ENCODE assay signal across 13 cellular contexts in genomic region chr18:50816767-50817166, GRCh38. TPM values are rescaled to one million over a fixed set of nuclear protein-coding genes. Genes with fewer than 3 reads are reported as not detected.
DNase-seq lines count a peak whose midpoint lies in the region; ATAC-seq and TF ChIP-seq lines count a peak whose summit lies in the region.
"Had no signal": no experiment of that assay in that cellular context is flagged by ENCODE, and none has a peak within 500 bp of the region (broad histone marks: within the 10 kb centered on the region; RNA-seq: fewer than 3 reads in every experiment).

No MANE protein-coding gene starts in this region.

- H2BK5ac ChIP-seq in mesenchymal stem cell (ENCODE audit: low read depth, low read length, poor library complexity, severe bottlenecking), result no peak overlapping the region

- 92% methylated on average over 3 of the region's 4 CpGs for WGBS in mesenchymal stem cell

- H3K9me3 ChIP-seq in mesenchymal stem cell (ENCODE audit: control insufficient read depth, low read length), result no peaks in the 10 kb centered on the region
- H3K9me3 ChIP-seq in CD4-positive, alpha-beta T cell (ENCODE audit: control insufficient read depth, low read length), result no peaks in the 10 kb centered on the region

- H3K9me3 Mint-ChIP-seq in activated B cell treated with CpG ODN at 0.5 μM for 24 hours, result no peaks in the 10 kb centered on the region
- H3K9me3 Mint-ChIP-seq in CD4-positive, alpha-beta T cell, result no peaks in the 10 kb centered on the region
- H3K9me3 Mint-ChIP-seq: activated CD4-positive, alpha-beta T cell treated with anti-CD3 and anti-CD28 coated beads, Interleukin-2, amount 10 ng/mL, durations not matched to agents 24 days and 14 days; activated T-helper 17 cell treated with anti-CD3 and anti-CD28 coated beads, Interleukin-2, amount 50 U/mL, for 72 hours; IgD-negative memory B cell; immature natural killer cell had no signal

- H3K4ac ChIP-seq in mesenchymal stem cell (ENCODE audit: low read depth in 1 of 2, low read length in 2 of 2), result no peak overlapping the region

- H3K14ac ChIP-seq in mesenchymal stem cell (ENCODE audit: low read length in 2 of 2), result no peak overlapping the region

- H3K4me1 Mint-ChIP-seq in activated B cell treated with CpG ODN at 0.5 μM for 24 hours, result peaks cover 47% of the 10 kb centered on the region
- H3K4me1 Mint-ChIP-seq in CD4-positive, alpha-beta T cell (ENCODE audit: low read depth), result no peaks in the 10 kb centered on the region
- H3K4me1 Mint-ChIP-seq: activated CD4-positive, alpha-beta T cell treated with anti-CD3 and anti-CD28 coated beads, Interleukin-2, amount 10 ng/mL, durations not matched to agents 24 days and 14 days; activated T-helper 17 cell treated with anti-CD3 and anti-CD28 coated beads, Interleukin-2, amount 50 U/mL, for 72 hours; immature natural killer cell had no signal

- H3K4me3 ChIP-seq in H7 (ENCODE audit: insufficient read depth, low read depth, low read length) (no peak overlapping the region), mesenchymal stem cell (ENCODE audit: insufficient read depth in 1 of 2, low read depth in 1 of 2, low read length in 2 of 2) (no peak overlapping the region)

- no peak overlapping the region for H2BK120ac ChIP-seq in mesenchymal stem cell (ENCODE audit: low read depth, low read length)

- H3K27ac ChIP-seq in mesenchymal stem cell (ENCODE audit: low read length, poor library complexity, severe bottlenecking), result peak overlapping the region; percentile 60
- H3K27ac ChIP-seq in CD4-positive, alpha-beta T cell (ENCODE audit: low read depth, low read length), result no peak overlapping the region

- no peak overlapping the region for H3K23ac ChIP-seq in mesenchymal stem cell (ENCODE audit: low read length in 2 of 2)

- peak overlapping the region; percentile 36 for H3K4me3 Mint-ChIP-seq in activated B cell treated with CpG ODN at 0.5 μM for 24 hours
- H3K4me3 Mint-ChIP-seq in CD4-positive, alpha-beta T cell, result no peak overlapping the region
- H3K4me3 Mint-ChIP-seq: activated CD4-positive, alpha-beta T cell treated with anti-CD3 and anti-CD28 coated beads, Interleukin-2, amount 10 ng/mL, durations not matched to agents 24 days and 14 days; activated T-helper 17 cell treated with anti-CD3 and anti-CD28 coated beads, Interleukin-2, amount 50 U/mL, for 72 hours; immature natural killer cell had no signal

- H4K8ac ChIP-seq in mesenchymal stem cell (ENCODE audit: low read length), result no peak overlapping the region

- CTCF ChIA-PET in activated B cell treated with CpG ODN at 0.5 μM for 24 hours (lab: Charles Lee), result interaction anchor here (0.9 to 6.1 kb wide), 6 partner anchors 10 to 294 kb away, joined by 3 to 73 read pairs (median 4); partner anchors contain the start of gene ME2
- CTCF ChIA-PET in CD4-positive, alpha-beta T cell (lab: Charles Lee), result no interaction called here

- no peaks in the 10 kb centered on the region for H3K27me3 Mint-ChIP-seq in activated B cell treated with CpG ODN at 0.5 μM for 24 hours
- H3K27me3 Mint-ChIP-seq in CD4-positive, alpha-beta T cell, result peaks cover 33% of the 10 kb centered on the region
- H3K27me3 Mint-ChIP-seq: IgD-negative memory B cell had no signal

- intact Hi-C loops in activated B cell treated with CpG ODN at 0.5 μM for 24 hours (cut with micrococcal nuclease), result loop anchor here (1.0 kb wide), 1 partner anchor 10 kb away; no protein-coding TSS in a partner anchor
- intact Hi-C loops in CD4-positive, alpha-beta T cell (cut with DNase I, micrococcal nuclease), result loop anchor here in 1 of 2 experiments (1.0 kb wide), 1 partner anchor 234 kb away; no protein-coding TSS in a partner anchor

- no peak overlapping the region for H2BK12ac ChIP-seq in mesenchymal stem cell (ENCODE audit: low read length in 2 of 2)

- H3K27me3 ChIP-seq in H7 (ENCODE audit: control insufficient read depth, insufficient read depth, low read length), result no peaks in the 10 kb centered on the region
- no peaks in the 10 kb centered on the region for H3K27me3 ChIP-seq in mesenchymal stem cell (ENCODE audit: control insufficient read depth in 1 of 2, insufficient read depth in 1 of 2, low read length in 2 of 2)
- H3K27me3 ChIP-seq in CD4-positive, alpha-beta T cell (ENCODE audit: control insufficient read depth, insufficient read depth, low read length), result peaks cover 12% of the 10 kb centered on the region

- no peak overlapping the region for H2AK5ac ChIP-seq in mesenchymal stem cell (ENCODE audit: low read length, severe bottlenecking)

- H3K9ac ChIP-seq in mesenchymal stem cell (ENCODE audit: low read length), result no peak overlapping the region

- no peaks in the 10 kb centered on the region for H3K36me3 Mint-ChIP-seq in activated B cell treated with CpG ODN at 0.5 μM for 24 hours (ENCODE audit: low read depth)
- H3K36me3 Mint-ChIP-seq in CD4-positive, alpha-beta T cell (ENCODE audit: low read depth), result no peaks in the 10 kb centered on the region
- H3K36me3 Mint-ChIP-seq: IgD-negative memory B cell, immature natural killer cell had no signal

- H3K79me1 ChIP-seq in mesenchymal stem cell (replicated peaks; ENCODE audit: low read length, poor library complexity, severe bottlenecking), result no peaks in the 10 kb centered on the region

- no peak overlapping the region for H4K91ac ChIP-seq in mesenchymal stem cell (ENCODE audit: low read length)

- peak overlapping the region; percentile 75 for H3K27ac Mint-ChIP-seq in activated B cell treated with CpG ODN at 0.5 μM for 24 hours
- H3K27ac Mint-ChIP-seq in CD4-positive, alpha-beta T cell, result no peak overlapping the region
- H3K27ac Mint-ChIP-seq: activated CD4-positive, alpha-beta T cell treated with anti-CD3 and anti-CD28 coated beads, Interleukin-2, amount 10 ng/mL, durations not matched to agents 24 days and 14 days; activated T-helper 17 cell treated with anti-CD3 and anti-CD28 coated beads, Interleukin-2, amount 50 U/mL, for 72 hours; immature natural killer cell had no signal

- peaks cover 8% of the 10 kb centered on the region for H3K4me1 ChIP-seq in mesenchymal stem cell (ENCODE audit: control insufficient read depth, insufficient read depth, low read depth, low read length)

- peak overlapping the region; percentile 10 for H3K4me2 ChIP-seq in mesenchymal stem cell (ENCODE audit: low read length, poor library complexity, severe bottlenecking)

- H3K18ac ChIP-seq in mesenchymal stem cell (ENCODE audit: low read depth in 1 of 2, low read length in 2 of 2), result no peak overlapping the region

- H2BK15ac ChIP-seq in mesenchymal stem cell (ENCODE audit: low read depth, poor library complexity, severe bottlenecking), result no peak overlapping the region

- peak; percentile 75 for ATAC-seq in activated B cell treated with CpG ODN at 0.5 μM for 24 hours (ENCODE audit: low read depth)
- ATAC-seq in HG03521 (IDR thresholded peaks at IDR 0.05; ENCODE audit: unreplicated experiment), result no peak
- no peak for ATAC-seq in CD4-positive, alpha-beta T cell (ENCODE audit: poor library complexity)
- no peak for ATAC-seq in activated CD4-positive, CD25-positive, alpha-beta regulatory T cell treated with anti-CD3 and anti-CD28 coated beads, Interleukin-2, amount 50 U/mL, for 24 hours
- ATAC-seq: activated T-helper 17 cell treated with anti-CD3 and anti-CD28 coated beads, Interleukin-2, amount 50 U/mL, for 72 hours had no signal

- peak; percentile 21 for DNase-seq in ELF-1 (ENCODE audit: low read depth, low spot score)
- peak; percentile 48 for DNase-seq in H7
- DNase-seq in activated B cell treated with CpG ODN at 0.5 μM for 24 hours, result no peak
- no peak for DNase-seq in mesenchymal stem cell
- no peak for DNase-seq in CD4-positive, alpha-beta T cell
- DNase-seq in pons (ENCODE audit: low spot score), result no peak
- DNase-seq: activated CD4-positive, alpha-beta T cell treated with anti-CD3 and anti-CD28 coated beads, Interleukin-2, amount 10 ng/mL, durations not matched to agents 24 days and 14 days; immature natural killer cell; NCI-H1694 had no signal

- POLR2A ChIA-PET in activated B cell treated with CpG ODN at 0.5 μM for 24 hours (lab: Charles Lee), result interaction anchor here (0.8 to 0.9 kb wide), 2 partner anchors 62 to 381 kb away, joined by 4 to 7 read pairs; partner anchors contain the start of genes ME2 and MEX3C
- POLR2A ChIA-PET in CD4-positive, alpha-beta T cell (lab: Charles Lee), result no interaction called here

- no peak overlapping the region for H2AFZ ChIP-seq in mesenchymal stem cell (ENCODE audit: low read depth, low read length)

- TF ChIP-seq CTCF in activated B cell treated with CpG ODN at 0.5 μM for 24 hours (IDR thresholded peaks at IDR 0.05), result no peak
- no peak for TF ChIP-seq CTCF in CD4-positive, alpha-beta T cell (IDR thresholded peaks at IDR 0.05)

- H3K36me3 ChIP-seq in H7 (replicated peaks; ENCODE audit: control insufficient read depth, insufficient read depth, low read length), result no peaks in the 10 kb centered on the region
- H3K36me3 ChIP-seq in mesenchymal stem cell (ENCODE audit: control insufficient read depth in 1 of 2, insufficient read depth in 2 of 2, low read depth in 1 of 2, low read length in 2 of 2), result no peaks in the 10 kb centered on the region

RNA-seq across cellular contexts. Expression of gene MRO, which starts 3.0 kb away (rescaled TPM):
- total RNA-seq in H7 (2014; rRNA removed; shearing (Covaris generic)), result 1.1 and 1.7 TPM in 2 replicates
- total RNA-seq in activated B cell treated with CpG ODN at 0.5 μM for 24 hours, result not detected in 2 replicates
- polyA plus RNA-seq in mesenchymal stem cell (2013, experiment 1 of 2), result not detected
- 0.10 TPM for polyA plus RNA-seq in mesenchymal stem cell (2013, experiment 2 of 2)
- not detected for total RNA-seq in CD4-positive, alpha-beta T cell
- total RNA-seq: activated CD4-positive, alpha-beta T cell treated with anti-CD3 and anti-CD28 coated beads, Interleukin-2, amount 10 ng/mL, durations not matched to agents 24 days and 14 days; activated T-helper 17 cell treated with anti-CD3 and anti-CD28 coated beads, Interleukin-2, amount 50 U/mL, for 72 hours had no signal
- polyA plus RNA-seq: IgD-negative memory B cell, immature natural killer cell had no signal

Comparison
In these comparisons a context has a peak if more than half of its experiments do, and no peak if none do; other contexts are left out.
1. DNase-seq: peak in ELF-1 (single experiment) and H7 (single experiment); none in activated B cell treated with CpG ODN at 0.5 μM for 24 hours (single experiment), mesenchymal stem cell (single experiment), CD4-positive, alpha-beta T cell (0 of 10) and pons (single experiment).